ENCODE assay signal across 8 cellular contexts in the genomic region with DNA sequence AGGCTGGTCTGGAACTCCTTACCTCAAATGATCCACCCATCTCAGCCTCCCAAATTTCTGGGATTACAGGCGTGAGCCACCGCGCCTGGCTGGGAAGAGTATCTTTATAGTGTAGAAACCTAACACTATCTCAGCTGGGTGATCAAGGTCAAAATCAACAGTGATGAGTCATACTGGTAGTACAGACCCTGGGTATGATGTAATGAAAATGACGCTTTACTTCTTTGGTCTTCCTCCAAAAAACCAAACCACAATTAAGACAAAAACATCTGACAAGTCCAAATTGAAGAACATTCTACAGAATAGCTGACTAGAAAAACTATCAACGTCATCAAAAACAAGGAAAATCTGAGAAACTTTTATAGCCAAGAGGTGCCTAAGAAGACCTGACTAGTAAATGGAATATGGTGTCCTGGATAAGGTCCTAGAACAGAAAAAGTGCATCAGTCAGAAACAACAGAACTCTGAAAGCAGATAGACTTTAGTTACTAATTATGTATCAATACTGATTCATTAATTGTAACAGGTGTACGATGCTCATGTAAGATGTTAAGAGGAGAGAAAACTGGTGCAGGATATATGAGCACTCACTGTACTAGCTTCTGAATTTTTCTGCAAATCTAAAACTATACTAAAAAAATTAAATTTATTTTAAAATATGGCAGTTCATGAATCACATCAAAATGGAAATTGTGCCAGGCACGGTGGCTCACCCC. TPM values are rescaled to one million over a fixed set of nuclear protein-coding genes. Genes with fewer than 3 reads are reported as not detected.
DNase-seq lines count a peak whose midpoint lies in the region; ATAC-seq, FAIRE-seq and TF ChIP-seq lines count a peak whose summit lies in the region.

No MANE protein-coding gene starts in this region.

- H3K4me3 ChIP-seq in right cardiac atrium (ENCODE audit: low read length): no peak overlapping the region

- H3K4me3 Mint-ChIP-seq in memory B cell: no peak overlapping the region
- no peak overlapping the region for H3K4me3 Mint-ChIP-seq in chondrocyte (ENCODE audit: unreplicated experiment)

- H3K4me1 Mint-ChIP-seq in memory B cell: peaks cover 5% of the 10 kb centered on the region
- H3K4me1 Mint-ChIP-seq in chondrocyte (ENCODE audit: low read depth): peaks cover 8% of the 10 kb centered on the region

- no peak for TF ChIP-seq CTCF in chondrocyte (IDR thresholded peaks at IDR 0.05)

- no peaks in the 10 kb centered on the region for H3K36me3 Mint-ChIP-seq in memory B cell
- H3K36me3 Mint-ChIP-seq in chondrocyte (ENCODE audit: low read depth): no peaks in the 10 kb centered on the region

- H3K27ac ChIP-seq in right cardiac atrium (ENCODE audit: low read length): no peak overlapping the region

- intact Hi-C loops in right cardiac atrium (cut with DNase I): no loop called here

- no peak overlapping the region for H3K27ac Mint-ChIP-seq in memory B cell
- H3K27ac Mint-ChIP-seq in chondrocyte (ENCODE audit: unreplicated experiment): no peak overlapping the region

- peaks cover 3% of the 10 kb centered on the region for H3K9me3 Mint-ChIP-seq in memory B cell
- H3K9me3 Mint-ChIP-seq in chondrocyte (ENCODE audit: low read depth): peaks cover 8% of the 10 kb centered on the region

- peak; percentile 22 for DNase-seq in activated CD8-positive, alpha-beta memory T cell treated with anti-CD3 and anti-CD28 coated beads, Interleukin-2, amount 50 U/mL, for 4 hours
- DNase-seq in memory B cell (ENCODE audit: low spot score in 2 of 2) (no peak), right cardiac atrium (no peak), chondrocyte (ENCODE audit: low spot score) (no peak), GM19239 (ENCODE audit: insufficient read length, low spot score) (no peak), HK-2 (ENCODE audit: unreplicated experiment) (no peak)

- H3K4me1 ChIP-seq in right cardiac atrium (ENCODE audit: control insufficient read depth, insufficient read depth, low read length): no peaks in the 10 kb centered on the region

- no peaks in the 10 kb centered on the region for H3K9me3 ChIP-seq in right cardiac atrium (ENCODE audit: control insufficient read depth, low read length)

- FAIRE-seq in GM19239 (lab: Jason Lieb, UNC): no peak

- H3K27me3 Mint-ChIP-seq in memory B cell (no peaks in the 10 kb centered on the region), chondrocyte (ENCODE audit: low read depth) (peaks cover 3% of the 10 kb centered on the region)

- WGBS in right cardiac atrium: 79% methylated on average over 7 of the region's 7 CpGs

- ATAC-seq in GM18502 (IDR thresholded peaks at IDR 0.05; ENCODE audit: poor library complexity, unreplicated experiment) (peak; percentile 84), HG03135 (IDR thresholded peaks at IDR 0.05; ENCODE audit: unreplicated experiment) (peak; percentile 72), memory B cell (ENCODE audit: low read depth) (peak; percentile 53), right cardiac atrium (no peak)

- no peaks in the 10 kb centered on the region for H3K27me3 ChIP-seq in right cardiac atrium (ENCODE audit: control insufficient read depth, insufficient read depth)

RNA-seq across cellular contexts. Expression of gene PDCL3, which starts 25.4 kb away (rescaled TPM):
- 10 to 100 TPM; 20.6 to 29.1 (median 26.6) TPM for total RNA-seq in right cardiac atrium
- polyA plus RNA-seq in right cardiac atrium: 41.6 TPM
- 27.1 to 33.7 TPM (median 29.4 TPM) in 3 replicates for total RNA-seq in chondrocyte

Comparison
In these comparisons a context has a peak if more than half of its experiments do, and no peak if none do; other contexts are left out.
1. ATAC-seq: peak in GM18502 (single experiment), HG03135 (single experiment) and memory B cell (single experiment); none in right cardiac atrium (0 of 2).